In genomic region chr17:17109231-17109630, GRCh38 we compare ENCODE assay signal across 11 cellular contexts.
A peak's percentile ranks its signal among the peaks of the same experiment; 100 is the strongest.
DNase-seq lines count a peak whose midpoint lies in the region; ATAC-seq, FAIRE-seq and TF ChIP-seq lines count a peak whose summit lies in the region.
"Had no signal": no experiment of that assay in that cellular context is flagged by ENCODE, and none has a peak within 500 bp of the region (broad histone marks: within the 10 kb centered on the region; RNA-seq: fewer than 3 reads in every experiment).

No MANE protein-coding gene starts in this region.

- no peaks in the 10 kb centered on the region for H3K27me3 ChIP-seq in esophagus muscularis mucosa
- H3K27me3 ChIP-seq in aorta (ENCODE audit: control insufficient read depth in 1 of 2, insufficient read depth in 2 of 2, low read length in 1 of 2), result no peaks in the 10 kb centered on the region

- no peak for FAIRE-seq in urothelium cell line (lab: Jason Lieb, UNC)
- FAIRE-seq: GM18507 had no signal

- no peaks in the 10 kb centered on the region for H3K9me3 ChIP-seq in esophagus muscularis mucosa
- no peaks in the 10 kb centered on the region for H3K9me3 ChIP-seq in aorta (ENCODE audit: control insufficient read depth, low read length)

- H3K4me3 ChIP-seq in esophagus muscularis mucosa (no peak overlapping the region), aorta (ENCODE audit: low read length in 2 of 2) (no peak overlapping the region)

- no peak for TF ChIP-seq POLR2A in esophagus muscularis mucosa (IDR thresholded peaks at IDR 0.05; ENCODE audit: low read depth)

- peak in 1 of 3 experiments; percentile 2 for TF ChIP-seq CTCF in esophagus muscularis mucosa (IDR thresholded peaks at IDR 0.05)

- DNase-seq in NCI-H510A treated with DMSO at 0.1 percent for 48 hours (lab: John Stamatoyannopoulos, UW), result peak; percentile 64
- DNase-seq in NCI-H510A (lab: John Stamatoyannopoulos, UW), result no peak
- DNase-seq in T-helper 9 cell, result peak; percentile 23
- DNase-seq in esophagus muscularis mucosa (ENCODE audit: extremely low spot score), result no peak
- DNase-seq in stimulated activated effector memory CD8-positive, alpha-beta T cell treated with anti-CD3 and anti-CD28 coated beads, Interleukin-12 subunit alpha, Interleukin-12 subunit beta, amount 100 ng/mL, for 72 hours (ENCODE audit: low spot score in 2 of 2), result no peak
- DNase-seq in urothelium cell line (ENCODE audit: low spot score), result no peak
- no peak for DNase-seq in aorta
- DNase-seq: activated T-cell treated with anti-CD3 and anti-CD28 coated beads, Interleukin-2, amount 50 U/mL, for 1 hour; SIG-M5 had no signal

- no peaks in the 10 kb centered on the region for H3K9me3 Mint-ChIP-seq in stimulated activated effector memory CD8-positive, alpha-beta T cell treated with anti-CD3 and anti-CD28 coated beads, Interleukin-12 subunit alpha, Interleukin-12 subunit beta, amount 100 ng/mL, for 72 hours

- H3K36me3 Mint-ChIP-seq in stimulated activated effector memory CD8-positive, alpha-beta T cell treated with anti-CD3 and anti-CD28 coated beads, Interleukin-12 subunit alpha, Interleukin-12 subunit beta, amount 100 ng/mL, for 72 hours, result peaks cover 7% of the 10 kb centered on the region

- peak; percentile 57 for ATAC-seq in stimulated activated effector memory CD8-positive, alpha-beta T cell treated with anti-CD3 and anti-CD28 coated beads, Interleukin-12 subunit alpha, Interleukin-12 subunit beta, amount 100 ng/mL, for 72 hours
- ATAC-seq in aorta (ENCODE audit: low FRiP score), result no peak
- ATAC-seq in GM21737 (IDR thresholded peaks at IDR 0.05; ENCODE audit: unreplicated experiment), result no peak

- peak overlapping the region; percentile 30 for H3K4me3 Mint-ChIP-seq in stimulated activated effector memory CD8-positive, alpha-beta T cell treated with anti-CD3 and anti-CD28 coated beads, Interleukin-12 subunit alpha, Interleukin-12 subunit beta, amount 100 ng/mL, for 72 hours

- H3K27ac Mint-ChIP-seq in stimulated activated effector memory CD8-positive, alpha-beta T cell treated with anti-CD3 and anti-CD28 coated beads, Interleukin-12 subunit alpha, Interleukin-12 subunit beta, amount 100 ng/mL, for 72 hours, result peak overlapping the region; percentile 83

- no peaks in the 10 kb centered on the region for H3K36me3 ChIP-seq in esophagus muscularis mucosa
- H3K36me3 ChIP-seq in aorta (ENCODE audit: control insufficient read depth in 1 of 2, insufficient read depth in 2 of 2, low read length in 1 of 2), result no peaks in the 10 kb centered on the region

- peaks cover 93% of the 10 kb centered on the region for H3K4me1 Mint-ChIP-seq in stimulated activated effector memory CD8-positive, alpha-beta T cell treated with anti-CD3 and anti-CD28 coated beads, Interleukin-12 subunit alpha, Interleukin-12 subunit beta, amount 100 ng/mL, for 72 hours

- WGBS in esophagus muscularis mucosa, result 37% methylated on average over 3 of the region's 3 CpGs
- 21 to 32% methylated on average over 3 of the region's 3 CpGs for WGBS in aorta, 2 donors

- H3K4me1 ChIP-seq in esophagus muscularis mucosa, result peaks cover 67 to 90% (median 84%) of the 10 kb centered on the region in 4 donors
- H3K4me1 ChIP-seq in aorta (ENCODE audit: control insufficient read depth in 1 of 2, insufficient read depth in 2 of 2, low read length in 2 of 2), result peaks cover 0 to 1% of the 10 kb centered on the region in 2 donors

- TF ChIP-seq EP300 in esophagus muscularis mucosa (IDR thresholded peaks at IDR 0.05), result no peak

- intact Hi-C loops in esophagus muscularis mucosa (cut with DNase I) (no loop called here), aorta (cut with DNase I) (no loop called here)

- H3K27ac ChIP-seq in esophagus muscularis mucosa (replicated peaks in 1 of 4) (peak overlapping the region in 3 of 4 donors; percentile 50 to 67 (median 55)), aorta (ENCODE audit: low read depth in 1 of 2, low read length in 2 of 2) (no peak overlapping the region)

Comparison
In these comparisons a context has a peak if more than half of its experiments do, and no peak if none do; other contexts are left out.
1. DNase-seq: peak in NCI-H510A treated with DMSO at 0.1 percent for 48 hours (single experiment) and T-helper 9 cell (single experiment); none in NCI-H510A (single experiment), esophagus muscularis mucosa (single experiment), stimulated activated effector memory CD8-positive, alpha-beta T cell treated with anti-CD3 and anti-CD28 coated beads, Interleukin-12 subunit alpha, Interleukin-12 subunit beta, amount 100 ng/mL, for 72 hours (0 of 2), urothelium cell line (single experiment) and aorta (0 of 2).
2. H3K27ac ChIP-seq: peak in esophagus muscularis mucosa (3 of 4); none in aorta (0 of 2).